In the genomic region with DNA sequence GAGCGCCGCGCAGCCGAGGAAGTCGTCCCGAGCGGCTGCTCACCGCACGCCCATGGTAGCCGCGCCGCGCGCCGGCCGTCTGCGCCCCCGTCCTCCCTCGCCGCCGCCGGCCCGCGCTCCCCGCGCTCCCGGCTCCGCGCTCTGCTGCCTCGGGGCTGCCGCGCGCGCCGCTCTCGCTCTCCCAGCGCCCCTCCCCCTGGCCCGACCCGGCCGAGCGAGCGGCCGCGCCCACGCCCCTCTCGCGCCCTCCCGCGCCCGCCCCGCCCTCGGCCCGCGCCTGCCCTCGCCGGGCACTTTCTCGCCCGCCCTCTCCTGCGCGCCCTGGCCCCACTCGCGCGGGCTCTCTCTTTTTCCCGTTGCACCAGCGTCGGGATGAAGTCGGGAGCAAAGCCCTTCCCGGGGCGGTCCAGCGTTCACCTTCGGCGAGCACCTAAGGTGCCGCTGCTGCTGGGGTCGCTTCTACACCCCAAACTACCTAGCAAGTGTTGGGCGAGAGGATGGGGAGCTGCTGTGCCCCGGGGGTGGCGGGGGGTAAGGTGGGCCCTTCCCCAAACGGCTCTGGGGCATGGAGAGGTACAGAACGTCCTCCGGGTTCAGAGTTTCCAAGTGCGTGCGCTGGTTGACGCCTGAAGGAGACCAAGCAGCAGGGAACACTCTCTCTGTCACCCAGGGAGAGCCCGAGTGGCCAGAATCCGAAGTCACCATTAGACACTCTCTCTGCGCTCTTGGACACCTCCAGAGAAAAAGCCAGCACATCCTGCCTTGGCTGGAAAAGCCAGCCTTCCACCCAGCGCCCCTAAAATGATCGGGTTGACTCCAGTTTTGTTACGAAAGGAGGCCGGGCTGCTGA, we compare ENCODE assay signal across 9 cellular contexts. TPM values are rescaled to one million over a fixed set of nuclear protein-coding genes. Genes with fewer than 3 reads are reported as not detected.
DNase-seq lines count a peak whose midpoint lies in the region; ATAC-seq and TF ChIP-seq lines count a peak whose summit lies in the region.
"Had no signal": no experiment of that assay in that cellular context is flagged by ENCODE, and none has a peak within 500 bp of the region (broad histone marks: within the 10 kb centered on the region; RNA-seq: fewer than 3 reads in every experiment).

A gene (minus strand): TSS at position 146 of the 850 bp plus-strand sequence. CDS start 187 bp downstream, outside the sequence.

- CTCF ChIA-PET in mammary epithelial cell (lab: Charles Lee; ENCODE audit: low non-redundant PET) = no interaction called here

- TF ChIP-seq CTCF in mammary epithelial cell (conservative IDR thresholded peaks at IDR 0.05 in 1 of 2, IDR thresholded peaks at IDR 0.05 in 1 of 2; ENCODE audit: extremely low read depth in 1 of 2, insufficient read depth in 1 of 2, low read depth in 1 of 2, low read length in 2 of 2) (no peak), left lung (IDR thresholded peaks at IDR 0.05) (no peak)

- ATAC-seq in left lung (peak; percentile 82), HG02798 (IDR thresholded peaks at IDR 0.05; ENCODE audit: poor library complexity, unreplicated experiment) (no peak)

- H4K20me1 ChIP-seq in mammary epithelial cell (ENCODE audit: insufficient read depth, low read length) = no peaks in the 10 kb centered on the region

- dilution Hi-C loops in mammary epithelial cell (cut with HindIII; ENCODE audit: low sequenced_read_pairs) = no loop called here

- no peak within 1 kb of the TSS for H2AFZ ChIP-seq in mammary epithelial cell (ENCODE audit: low read depth, low read length)

- H3K27me3 ChIP-seq in mammary epithelial cell (ENCODE audit: insufficient read depth, low read length) (peaks cover 27% of the 10 kb centered on the region), left lung (peaks cover 4 to 58% of the 10 kb centered on the region in 2 donors)

- no TSS peak for BruUV-seq in mammary epithelial cell (replicated peaks; lab: Mats Ljungman, UMichigan)

- intact Hi-C loops in mammary epithelial cell (cut with micrococcal nuclease) = no loop called here
- intact Hi-C loops in left lung (cut with DNase I) = loop anchor here in 1 of 2 donors (10.0 kb wide), 1 partner anchor 94 kb away; a partner anchor contains a TSS

- DNase-seq in NCI-H146 (lab: John Stamatoyannopoulos, UW) (peak; percentile 32), NCI-H146 treated with DMSO at 0.1 percent for 48 hours (lab: John Stamatoyannopoulos, UW; ENCODE audit: unreplicated experiment) (no peak), mammary epithelial cell (no peak), left lung (peak; percentile 51 to 84), glomerular visceral epithelial cell (ENCODE audit: extremely low spot score) (no peak)
- DNase-seq in activated CD4-positive, alpha-beta T cell treated with anti-CD3 and anti-CD28 coated beads for 48 hours = no peak

- WGBS in mammary epithelial cell (ENCODE audit: low coverage, missing lambda C conversion rate) = 5% methylated on average over 14 of the region's 90 CpGs

- H3K4me1 ChIP-seq in mammary epithelial cell (ENCODE audit: insufficient read depth, low read length) (no peaks in the 10 kb centered on the region), left lung (peaks cover 2 to 21% of the 10 kb centered on the region in 2 donors)

- H3K4me3 ChIP-seq in mammary epithelial cell (replicated peaks in 1 of 3; ENCODE audit: insufficient read depth in 1 of 3, low read depth in 2 of 3, low read length in 3 of 3) (no peak within 1 kb of the TSS), left lung (peak within 1 kb of the TSS; percentile 46 to 48)

- H3K36me3 ChIP-seq in mammary epithelial cell (ENCODE audit: insufficient read depth, low read length) (no peaks in the 10 kb centered on the region), left lung (no peaks in the 10 kb centered on the region)

- in situ Hi-C loops in mammary epithelial cell (cut with MboI; ENCODE audit: low sequenced_read_pairs in 2 of 2) = no loop called here

- H3K27ac ChIP-seq in mammary epithelial cell (ENCODE audit: insufficient read depth, low read depth, low read length) (no peak within 1 kb of the TSS), left lung (peak within 1 kb of the TSS in 1 of 2 donors; percentile 47), temporal lobe (ENCODE audit: low read depth, low read length) (no peak within 1 kb of the TSS)

- H3K9me3 ChIP-seq in mammary epithelial cell (replicated peaks; ENCODE audit: insufficient read depth, low read length) (no peaks in the 10 kb centered on the region), left lung (no peaks in the 10 kb centered on the region)

- peak within 1 kb of the TSS; percentile 35 for H3K4me2 ChIP-seq in mammary epithelial cell (ENCODE audit: insufficient read depth, low read depth, low read length)

- no peak within 1 kb of the TSS for H3K9ac ChIP-seq in mammary epithelial cell (ENCODE audit: insufficient read depth, low read length)

- no peaks in the 10 kb centered on the region for H3K79me2 ChIP-seq in mammary epithelial cell (ENCODE audit: insufficient read depth, low read length)

RNA-seq across cellular contexts. Expression of the gene that starts here (rescaled TPM):
- total RNA-seq in mammary epithelial cell (under 1 TPM in 1 of 2 donors, not detected in 1; 0.50 TPM), left lung (10 to 100 TPM; 32.9 to 45.2 TPM), temporal lobe (13.8 TPM)
- not detected for polyA plus RNA-seq in mammary epithelial cell
- not detected for polyA minus RNA-seq in mammary epithelial cell
- total RNA-seq: HT-29 had no signal

Comparison
In these comparisons a context has a peak if more than half of its experiments do, and no peak if none do; other contexts are left out.
1. DNase-seq: peak in NCI-H146 (single experiment) and left lung (2 of 2); none in NCI-H146 treated with DMSO at 0.1 percent for 48 hours (single experiment), mammary epithelial cell (single experiment), activated CD4-positive, alpha-beta T cell treated with anti-CD3 and anti-CD28 coated beads for 48 hours (single experiment) and glomerular visceral epithelial cell (single experiment).
2. H3K4me3 ChIP-seq: peak in left lung (2 of 2); none in mammary epithelial cell (0 of 3).